ENCODE assay signal across 1 cellular context in the genomic region with DNA sequence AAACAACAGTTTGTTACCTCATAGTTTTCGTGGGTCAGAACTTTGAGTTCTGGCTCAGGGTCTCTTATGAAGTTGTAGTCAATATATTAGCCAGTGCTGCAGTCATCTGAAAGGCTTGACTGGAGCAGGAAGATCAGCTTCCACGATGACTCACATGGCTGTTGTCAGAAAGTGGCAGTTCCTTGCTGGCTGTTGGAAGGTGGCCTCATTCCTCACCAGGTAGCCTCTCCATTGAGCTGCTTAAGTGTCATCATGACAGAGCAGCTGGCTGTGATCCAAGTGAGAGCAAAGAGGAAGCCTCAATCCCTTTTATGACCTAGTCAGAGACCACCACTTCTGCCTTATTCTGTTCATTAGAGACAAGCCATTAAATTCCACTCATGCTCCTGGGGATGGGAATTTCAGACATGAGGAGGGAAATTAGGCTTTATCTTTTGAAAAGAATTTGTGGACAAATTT.
A peak's percentile ranks its signal among the peaks of the same experiment; 100 is the strongest.
TF ChIP-seq lines count a peak whose summit lies in the region.

No MANE protein-coding gene starts in this region.

TF ChIP-seq in K562, 482 proteins besides CTCF, POLR2A, EP300 and RAD21 (continued from another document):
- TF ChIP-seq, protein P1, sequence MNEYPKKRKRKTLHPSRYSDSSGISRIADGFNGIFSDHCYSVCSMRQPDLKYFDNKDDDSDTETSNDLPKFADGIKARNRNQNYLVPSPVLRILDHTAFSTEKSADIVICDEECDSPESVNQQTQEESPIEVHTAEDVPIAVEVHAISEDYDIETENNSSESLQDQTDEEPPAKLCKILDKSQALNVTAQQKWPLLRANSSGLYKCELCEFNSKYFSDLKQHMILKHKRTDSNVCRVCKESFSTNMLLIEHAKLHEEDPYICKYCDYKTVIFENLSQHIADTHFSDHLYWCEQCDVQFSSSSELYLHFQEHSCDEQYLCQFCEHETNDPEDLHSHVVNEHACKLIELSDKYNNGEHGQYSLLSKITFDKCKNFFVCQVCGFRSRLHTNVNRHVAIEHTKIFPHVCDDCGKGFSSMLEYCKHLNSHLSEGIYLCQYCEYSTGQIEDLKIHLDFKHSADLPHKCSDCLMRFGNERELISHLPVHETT (CRISPR knock-in tag; conservative IDR thresholded peaks at IDR 0.05 in 1 of 2, IDR thresholded peaks at IDR 0.05 in 1 of 2): no peak
- TF ChIP-seq GATA2 (CRISPR knock-in tag; IDR thresholded peaks at IDR 0.05): no peak
- no peak for TF ChIP-seq PHB2 (IDR thresholded peaks at IDR 0.05; ENCODE audit: low read depth)
- TF ChIP-seq FOXA1 (IDR thresholded peaks at IDR 0.05; ENCODE audit: borderline replicate concordance): no peak
- no peak for TF ChIP-seq SRSF1 (IDR thresholded peaks at IDR 0.05; ENCODE audit: low read depth, low read length)
- TF ChIP-seq ZNF165 (CRISPR knock-in tag; IDR thresholded peaks at IDR 0.05; ENCODE audit: borderline replicate concordance): no peak
- peak; percentile 87 for TF ChIP-seq SMARCA4 (IDR thresholded peaks at IDR 0.05)
- TF ChIP-seq MCM5 (IDR thresholded peaks at IDR 0.05; ENCODE audit: low read depth): no peak
- no peak for TF ChIP-seq REST (CRISPR knock-in tag; IDR thresholded peaks at IDR 0.05; ENCODE audit: low read depth)
- peak; percentile 72 for TF ChIP-seq SMARCB1 (IDR thresholded peaks at IDR 0.05; ENCODE audit: insufficient read length, low read depth)
- TF ChIP-seq, protein P2, sequence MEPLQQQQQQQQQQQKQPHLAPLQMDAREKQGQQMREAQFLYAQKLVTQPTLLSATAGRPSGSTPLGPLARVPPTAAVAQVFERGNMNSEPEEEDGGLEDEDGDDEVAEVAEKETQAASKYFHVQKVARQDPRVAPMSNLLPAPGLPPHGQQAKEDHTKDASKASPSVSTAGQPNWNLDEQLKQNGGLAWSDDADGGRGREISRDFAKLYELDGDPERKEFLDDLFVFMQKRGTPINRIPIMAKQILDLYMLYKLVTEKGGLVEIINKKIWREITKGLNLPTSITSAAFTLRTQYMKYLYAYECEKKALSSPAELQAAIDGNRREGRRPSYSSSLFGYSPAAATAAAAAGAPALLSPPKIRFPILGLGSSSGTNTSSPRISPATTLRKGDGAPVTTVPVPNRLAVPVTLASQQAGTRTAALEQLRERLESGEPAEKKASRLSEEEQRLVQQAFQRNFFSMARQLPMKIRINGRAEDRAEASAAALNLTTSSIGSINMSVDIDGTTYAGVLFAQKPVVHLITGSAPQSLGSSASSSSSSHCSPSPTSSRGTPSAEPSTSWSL (CRISPR knock-in tag; IDR thresholded peaks at IDR 0.05; ENCODE audit: borderline replicate concordance): no peak
- no peak; the same call in 1 of the 2 replicates for TF ChIP-seq STAT5A (IDR thresholded peaks at IDR 0.05; ENCODE audit: borderline replicate concordance, low read length)
- TF ChIP-seq ZNF398 (CRISPR knock-in tag; IDR thresholded peaks at IDR 0.05): no peak
- no peak for TF ChIP-seq ARHGAP35 (IDR thresholded peaks at IDR 0.05; ENCODE audit: partially characterized antibody)
- TF ChIP-seq ESRRA (IDR thresholded peaks at IDR 0.05; ENCODE audit: borderline replicate concordance, low read depth): no peak; the same call in 1 of the 2 replicates
- peak in 1 of 3 experiments; percentile 72 for TF ChIP-seq YY1 (IDR thresholded peaks at IDR 0.05; ENCODE audit: borderline replicate concordance in 1 of 3, control insufficient read depth in 1 of 3, extremely low read depth in 1 of 3, insufficient read depth in 3 of 3, insufficient read length in 1 of 3, insufficient replicate concordance in 2 of 3, low read depth in 1 of 3, low read length in 2 of 3)
- peak; percentile 67 for TF ChIP-seq NEUROD1 (IDR thresholded peaks at IDR 0.05; ENCODE audit: borderline replicate concordance, low read depth, low read length, partially characterized antibody)
- TF ChIP-seq, protein P3, sequence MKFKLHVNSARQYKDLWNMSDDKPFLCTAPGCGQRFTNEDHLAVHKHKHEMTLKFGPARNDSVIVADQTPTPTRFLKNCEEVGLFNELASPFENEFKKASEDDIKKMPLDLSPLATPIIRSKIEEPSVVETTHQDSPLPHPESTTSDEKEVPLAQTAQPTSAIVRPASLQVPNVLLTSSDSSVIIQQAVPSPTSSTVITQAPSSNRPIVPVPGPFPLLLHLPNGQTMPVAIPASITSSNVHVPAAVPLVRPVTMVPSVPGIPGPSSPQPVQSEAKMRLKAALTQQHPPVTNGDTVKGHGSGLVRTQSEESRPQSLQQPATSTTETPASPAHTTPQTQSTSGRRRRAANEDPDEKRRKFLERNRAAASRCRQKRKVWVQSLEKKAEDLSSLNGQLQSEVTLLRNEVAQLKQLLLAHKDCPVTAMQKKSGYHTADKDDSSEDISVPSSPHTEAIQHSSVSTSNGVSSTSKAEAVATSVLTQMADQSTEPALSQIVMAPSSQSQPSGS (CRISPR knock-in tag; IDR thresholded peaks at IDR 0.05): no peak
- TF ChIP-seq DDX20 (tag; IDR thresholded peaks at IDR 0.05; ENCODE audit: low read depth): no peak
- TF ChIP-seq DACH1 (IDR thresholded peaks at IDR 0.05; ENCODE audit: partially characterized antibody): peak; percentile 37
- TF ChIP-seq MIER1 (IDR thresholded peaks at IDR 0.05; ENCODE audit: low read depth): no peak
- TF ChIP-seq ZNF445 (CRISPR knock-in tag; IDR thresholded peaks at IDR 0.05; ENCODE audit: low read depth): no peak
- no peak for TF ChIP-seq KDM2B (CRISPR knock-in tag; IDR thresholded peaks at IDR 0.05)
- no peak for TF ChIP-seq ATF6 (CRISPR knock-in tag; IDR thresholded peaks at IDR 0.05)
- no peak for TF ChIP-seq ZBTB9 (CRISPR knock-in tag; IDR thresholded peaks at IDR 0.05)
- TF ChIP-seq, protein P4, sequence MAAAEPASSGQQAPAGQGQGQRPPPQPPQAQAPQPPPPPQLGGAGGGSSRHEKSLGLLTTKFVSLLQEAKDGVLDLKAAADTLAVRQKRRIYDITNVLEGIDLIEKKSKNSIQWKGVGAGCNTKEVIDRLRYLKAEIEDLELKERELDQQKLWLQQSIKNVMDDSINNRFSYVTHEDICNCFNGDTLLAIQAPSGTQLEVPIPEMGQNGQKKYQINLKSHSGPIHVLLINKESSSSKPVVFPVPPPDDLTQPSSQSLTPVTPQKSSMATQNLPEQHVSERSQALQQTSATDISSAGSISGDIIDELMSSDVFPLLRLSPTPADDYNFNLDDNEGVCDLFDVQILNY (CRISPR knock-in tag; IDR thresholded peaks at IDR 0.05): no peak
- no peak for TF ChIP-seq ZNF609 (CRISPR knock-in tag; IDR thresholded peaks at IDR 0.05; ENCODE audit: borderline replicate concordance)
- peak; percentile 62; the same call in 1 of the 2 replicates for TF ChIP-seq NCOA1 (IDR thresholded peaks at IDR 0.05; ENCODE audit: low read depth)
- TF ChIP-seq, protein P5, sequence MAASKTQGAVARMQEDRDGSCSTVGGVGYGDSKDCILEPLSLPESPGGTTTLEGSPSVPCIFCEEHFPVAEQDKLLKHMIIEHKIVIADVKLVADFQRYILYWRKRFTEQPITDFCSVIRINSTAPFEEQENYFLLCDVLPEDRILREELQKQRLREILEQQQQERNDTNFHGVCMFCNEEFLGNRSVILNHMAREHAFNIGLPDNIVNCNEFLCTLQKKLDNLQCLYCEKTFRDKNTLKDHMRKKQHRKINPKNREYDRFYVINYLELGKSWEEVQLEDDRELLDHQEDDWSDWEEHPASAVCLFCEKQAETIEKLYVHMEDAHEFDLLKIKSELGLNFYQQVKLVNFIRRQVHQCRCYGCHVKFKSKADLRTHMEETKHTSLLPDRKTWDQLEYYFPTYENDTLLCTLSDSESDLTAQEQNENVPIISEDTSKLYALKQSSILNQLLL (CRISPR knock-in tag; IDR thresholded peaks at IDR 0.05; ENCODE audit: borderline replicate concordance): no peak
- no peak for TF ChIP-seq HEY1 (CRISPR knock-in tag; IDR thresholded peaks at IDR 0.05; ENCODE audit: borderline replicate concordance)
- TF ChIP-seq TBL1XR1 (IDR thresholded peaks at IDR 0.05; ENCODE audit: low read length in 2 of 2): peak in 1 of 2 experiments; percentile 76; a peak in 1 of 4 replicates
- peak; percentile 45; the same call in 1 of the 2 replicates for TF ChIP-seq ZNF584 (CRISPR knock-in tag; IDR thresholded peaks at IDR 0.05; ENCODE audit: low read depth)
